1 cellular context compared by ENCODE assay signal in genomic region chr15:96325579-96326331, GRCh38.
A peak's percentile ranks its signal among the peaks of the same experiment; 100 is the strongest.
TF ChIP-seq lines count a peak whose summit lies in the region.

No MANE protein-coding gene starts in this region.

TF ChIP-seq in HEK293, 187 proteins besides CTCF, POLR2A, EP300 and RAD21 (continued from another document):
- TF ChIP-seq GLIS1 (tag by site-specific recombination; IDR thresholded peaks at IDR 0.05) (no peak), ZBTB8A (tag by site-specific recombination; IDR thresholded peaks at IDR 0.05) (0 out of 2 replicates have a peak, but pooled peaks have one; percentile 39), ZNF776 (tag by site-specific recombination; IDR thresholded peaks at IDR 0.05; ENCODE audit: borderline replicate concordance) (no peak), ZNF596 (tag by site-specific recombination; IDR thresholded peaks at IDR 0.05) (0 out of 2 replicates have a peak, but pooled peaks have one; percentile 31), PATZ1 (tag by site-specific recombination; IDR thresholded peaks at IDR 0.05) (no peak), ZNF341 (tag by site-specific recombination; IDR thresholded peaks at IDR 0.05; ENCODE audit: low read depth) (no peak), ZFHX2 (tag by site-specific recombination; conservative IDR thresholded peaks at IDR 0.05) (no peak), TRIM28 (IDR thresholded peaks at IDR 0.05; ENCODE audit: borderline replicate concordance, low read length) (0 out of 2 replicates have a peak, but pooled peaks have one; percentile 15)
